In genomic region chr5:56257010-56257409, GRCh38 we compare ENCODE assay signal across 2 cellular contexts.
TF ChIP-seq lines count a peak whose summit lies in the region.

No MANE protein-coding gene starts in this region.

TF ChIP-seq in HepG2, 621 proteins besides CTCF, POLR2A, EP300 and RAD21:
- TF ChIP-seq ZNF512 (CRISPR knock-in tag; IDR thresholded peaks at IDR 0.05), result peak; percentile 79; the same call in 1 of the 2 replicates
- no peak for TF ChIP-seq CCAR2 (optimal IDR thresholded peaks at IDR 0.05; ENCODE audit: low read depth, low read length)
- peak; percentile 40 for TF ChIP-seq HNRNPK (IDR thresholded peaks at IDR 0.05; ENCODE audit: low read depth, low read length, poor library complexity, severe bottlenecking)

TF ChIP-seq in K562, 482 proteins besides CTCF, POLR2A, EP300 and RAD21 (continues in another document):
- TF ChIP-seq GTF2B (IDR thresholded peaks at IDR 0.05; ENCODE audit: extremely low read depth, insufficient read length) (no peak), MLLT1 (IDR thresholded peaks at IDR 0.05) (0 out of 4 replicates have a peak, but pooled peaks of 1 of the 2 experiments have one; percentile 28), CHAMP1 (IDR thresholded peaks at IDR 0.05) (no peak), ATF7 (IDR thresholded peaks at IDR 0.05) (no peak), THRA (IDR thresholded peaks at IDR 0.05) (0 out of 2 replicates have a peak, but pooled peaks have one; percentile 15), MIER1 (IDR thresholded peaks at IDR 0.05; ENCODE audit: low read depth) (peak; percentile 37; the same call in 1 of the 2 replicates), HLTF (IDR thresholded peaks at IDR 0.05) (peak; percentile 70; the same call in 1 of the 2 replicates), CEBPG (CRISPR knock-in tag; IDR thresholded peaks at IDR 0.05) (no peak), CEBPG (tag; conservative IDR thresholded peaks at IDR 0.05 in 1 of 2, IDR thresholded peaks at IDR 0.05 in 1 of 2) (no peak), ZNF280A (IDR thresholded peaks at IDR 0.05; ENCODE audit: low read depth, partially characterized antibody) (peak; percentile 34), ZHX1 (conservative IDR thresholded peaks at IDR 0.05; ENCODE audit: low read length) (no peak), DNMT1 (IDR thresholded peaks at IDR 0.05) (0 out of 2 replicates have a peak, but pooled peaks have one; percentile 59), NFYB (IDR thresholded peaks at IDR 0.05; ENCODE audit: extremely low read depth, insufficient read length) (no peak), GATAD2A (IDR thresholded peaks at IDR 0.05) (peak; percentile 71), MAFF (IDR thresholded peaks at IDR 0.05; ENCODE audit: low read length) (no peak), ZBTB2 (IDR thresholded peaks at IDR 0.05) (peak; percentile 66; the same call in 1 of the 2 replicates), LARP7 (IDR thresholded peaks at IDR 0.05) (0 out of 2 replicates have a peak, but pooled peaks have one; percentile 66), BACH1 (tag; IDR thresholded peaks at IDR 0.05) (no peak), MAFK (IDR thresholded peaks at IDR 0.05; ENCODE audit: low read length) (no peak), FOXO4 (CRISPR knock-in tag; IDR thresholded peaks at IDR 0.05) (no peak), STAT5B (CRISPR knock-in tag; IDR thresholded peaks at IDR 0.05) (no peak), KHSRP (IDR thresholded peaks at IDR 0.05) (no peak), SRF (CRISPR knock-in tag; IDR thresholded peaks at IDR 0.05) (no peak), MEIS2 (IDR thresholded peaks at IDR 0.05; ENCODE audit: partially characterized antibody) (no peak), MTA1 (IDR thresholded peaks at IDR 0.05; ENCODE audit: borderline replicate concordance) (peak; percentile 84), SMARCA4 (IDR thresholded peaks at IDR 0.05) (peak; percentile 23; the same call in 1 of the 2 replicates), ASH1L (IDR thresholded peaks at IDR 0.05; ENCODE audit: borderline replicate concordance, low read depth, partially characterized antibody) (peak; percentile 18), MYC (IDR thresholded peaks at IDR 0.05; ENCODE audit: low read depth, low read length) (no peak), MYC (CRISPR knock-in tag; IDR thresholded peaks at IDR 0.05; ENCODE audit: borderline replicate concordance, low read depth) (no peak), HDAC1 (IDR thresholded peaks at IDR 0.05) (peak in 1 of 2 experiments; percentile 57; a peak in 1 of 4 replicates), PURB (CRISPR knock-in tag; IDR thresholded peaks at IDR 0.05; ENCODE audit: low read depth) (no peak), ZNF239 (CRISPR knock-in tag; IDR thresholded peaks at IDR 0.05) (no peak), ZNF224 (CRISPR knock-in tag; IDR thresholded peaks at IDR 0.05) (no peak), ZC3H8 (IDR thresholded peaks at IDR 0.05) (0 out of 2 replicates have a peak, but pooled peaks have one; percentile 54), FOSL1 (tag; conservative IDR thresholded peaks at IDR 0.05) (no peak), ZNF280B (CRISPR knock-in tag; IDR thresholded peaks at IDR 0.05) (no peak), ARHGAP35 (IDR thresholded peaks at IDR 0.05; ENCODE audit: partially characterized antibody) (peak; percentile 58), EHMT2 (IDR thresholded peaks at IDR 0.05) (0 out of 2 replicates have a peak, but pooled peaks have one; percentile 22), POLR2AphosphoS5 (IDR thresholded peaks at IDR 0.05; ENCODE audit: control insufficient read depth, insufficient read depth, low read depth, low read length) (no peak), HBP1 (CRISPR knock-in tag; IDR thresholded peaks at IDR 0.05) (peak; percentile 55; the same call in 1 of the 2 replicates), CC2D1A (IDR thresholded peaks at IDR 0.05) (0 out of 2 replicates have a peak, but pooled peaks have one; percentile 41), NR2F6 (CRISPR knock-in tag; IDR thresholded peaks at IDR 0.05) (no peak), PCBP2 (IDR thresholded peaks at IDR 0.05; ENCODE audit: low read depth, low read length, poor library complexity, severe bottlenecking) (peak; percentile 23), TOE1 (IDR thresholded peaks at IDR 0.05; ENCODE audit: borderline replicate concordance) (0 out of 2 replicates have a peak, but pooled peaks have one; percentile 24), TOE1 (CRISPR knock-in tag; IDR thresholded peaks at IDR 0.05; ENCODE audit: borderline replicate concordance, low read depth) (no peak), ZNF707 (CRISPR knock-in tag; conservative IDR thresholded peaks at IDR 0.05) (no peak)
